Comparison of ENCODE assay signal across 8 cellular contexts in genomic region chr15:99961011-99961441, GRCh38.
A peak's percentile ranks its signal among the peaks of the same experiment; 100 is the strongest.
DNase-seq lines count a peak whose midpoint lies in the region; ATAC-seq and TF ChIP-seq lines count a peak whose summit lies in the region.

No MANE protein-coding gene starts in this region.

- H3K79me2 ChIP-seq in PC-3 (ENCODE audit: low read length): no peaks in the 10 kb centered on the region

- H3K4me3 ChIP-seq in HEK293 (ENCODE audit: low read depth, low read length): no peak overlapping the region
- H3K4me3 ChIP-seq in PC-3 (ENCODE audit: low read length): no peak overlapping the region
- no peak overlapping the region for H3K4me3 ChIP-seq in fibroblast of mammary gland (ENCODE audit: control insufficient read depth, low read depth, low read length)
- no peak overlapping the region for H3K4me3 ChIP-seq in ovary
- H3K4me3 ChIP-seq in Caco-2 (ENCODE audit: low read depth, low read length): no peak overlapping the region

- H3K27ac ChIP-seq in HEK293 (ENCODE audit: extremely low read depth, low read depth, low read length) (no peak overlapping the region), PC-3 (ENCODE audit: low read length) (no peak overlapping the region), ovary (no peak overlapping the region)

- no peak for ATAC-seq in PC-3
- ATAC-seq in GM21825 (IDR thresholded peaks at IDR 0.05; ENCODE audit: unreplicated experiment): no peak

- TF ChIP-seq CTCF in HEK293 (tag by site-specific recombination; IDR thresholded peaks at IDR 0.05) (no peak), PC-3 (conservative IDR thresholded peaks at IDR 0.05; ENCODE audit: low read depth, low read length) (peak; percentile 57), fibroblast of mammary gland (conservative IDR thresholded peaks at IDR 0.05; ENCODE audit: control insufficient read depth, insufficient read depth, low read depth, low read length) (peak; percentile 15), ovary (IDR thresholded peaks at IDR 0.05) (no peak), Caco-2 (IDR thresholded peaks at IDR 0.05; ENCODE audit: insufficient read depth in 1 of 2, low read depth in 1 of 2, low read length in 1 of 2, severe bottlenecking in 1 of 2, unreplicated experiment in 1 of 2) (no peak)

- H3K27me3 ChIP-seq in PC-3 (ENCODE audit: low read length): no peaks in the 10 kb centered on the region
- H3K27me3 ChIP-seq in ovary: no peaks in the 10 kb centered on the region
- H3K27me3 ChIP-seq in Caco-2 (replicated peaks; ENCODE audit: control insufficient read depth, insufficient read depth, low read length): no peaks in the 10 kb centered on the region

- no peak for TF ChIP-seq EP300 in ovary (IDR thresholded peaks at IDR 0.05)

- BruUV-seq in PC-3 (replicated peaks; lab: Mats Ljungman, UMichigan): no TSS peak
- BruUV-seq in Caco-2 (replicated peaks; lab: Mats Ljungman, UMichigan): no TSS peak

- H3K4me1 ChIP-seq in HEK293 (ENCODE audit: control insufficient read depth, insufficient read depth, low read length): no peaks in the 10 kb centered on the region
- H3K4me1 ChIP-seq in PC-3 (ENCODE audit: insufficient read depth, low read length): peaks cover 21% of the 10 kb centered on the region
- H3K4me1 ChIP-seq in ovary (ENCODE audit: insufficient read depth): no peaks in the 10 kb centered on the region
- no peaks in the 10 kb centered on the region for H3K4me1 ChIP-seq in Caco-2

- no peaks in the 10 kb centered on the region for H3K36me3 Mint-ChIP-seq in Caco-2 (ENCODE audit: insufficient read depth, unreplicated experiment)

- H3K9me3 Mint-ChIP-seq in Caco-2 (ENCODE audit: unreplicated experiment): no peaks in the 10 kb centered on the region

- no peak overlapping the region for H2AFZ ChIP-seq in PC-3 (ENCODE audit: low read length)

- H3F3A ChIP-seq in PC-3 (ENCODE audit: low read length, unreplicated experiment): no peaks in the 10 kb centered on the region

- H3K4me1 Mint-ChIP-seq in Caco-2 (ENCODE audit: low read depth, unreplicated experiment): no peaks in the 10 kb centered on the region

- CTCF ChIA-PET in HEK293 (lab: Yijun Ruan, JAX) (interaction anchor here (0.5 to 2.9 kb wide), 12 partner anchors 9 to 517 kb away, joined by 3 to 19 read pairs (median 4); no protein-coding TSS in a partner anchor), PC-3 (lab: Charles Lee) (no interaction called here), Caco-2 (lab: Charles Lee) (no interaction called here)

- 38 to 57% (median 44%) methylated on average over 12 of the region's 12 CpGs for WGBS in ovary, 3 donors

- POLR2A ChIA-PET in HEK293 (lab: Yijun Ruan, JAX) (no interaction called here), PC-3 (lab: Charles Lee; ENCODE audit: unreplicated experiment) (no interaction called here), Caco-2 (lab: Charles Lee) (no interaction called here)

- H3K36me3 ChIP-seq in HEK293 (ENCODE audit: control insufficient read depth in 2 of 2, insufficient read depth in 1 of 2, low read length in 2 of 2) (no peaks in the 10 kb centered on the region), PC-3 (ENCODE audit: low read depth, low read length) (no peaks in the 10 kb centered on the region), ovary (no peaks in the 10 kb centered on the region), Caco-2 (ENCODE audit: control insufficient read depth, insufficient read depth, low read length) (no peaks in the 10 kb centered on the region)

- DNase-seq in PC-3 (peak; percentile 56), fibroblast of mammary gland (ENCODE audit: low read depth) (peak; percentile 42), ovary (peak in 3 of 5 donors; percentile 13 to 55 (median 30)), AG08396 (ENCODE audit: low spot score) (no peak), NCI-H1105 (lab: John Stamatoyannopoulos, UW) (no peak), Caco-2 (no peak)

- H3K27ac Mint-ChIP-seq in Caco-2 (ENCODE audit: unreplicated experiment): no peak overlapping the region

- intact Hi-C loops in PC-3 (cut with micrococcal nuclease): loop anchor here (10.0 kb wide), 1 partner anchor 154 kb away; no protein-coding TSS in a partner anchor
- intact Hi-C loops in ovary (cut with DNase I): no loop called here
- intact Hi-C loops in Caco-2 (cut with micrococcal nuclease; ENCODE audit: unreplicated experiment): no loop called here

- H3K9me2 ChIP-seq in PC-3 (replicated peaks; ENCODE audit: low read length): no peaks in the 10 kb centered on the region

- H3K9me3 ChIP-seq in HEK293 (ENCODE audit: control insufficient read depth, insufficient read depth, low read depth, low read length): no peaks in the 10 kb centered on the region
- no peaks in the 10 kb centered on the region for H3K9me3 ChIP-seq in PC-3 (ENCODE audit: low read length)
- no peaks in the 10 kb centered on the region for H3K9me3 ChIP-seq in ovary
- no peaks in the 10 kb centered on the region for H3K9me3 ChIP-seq in Caco-2

- no peak overlapping the region for H3K9ac ChIP-seq in PC-3 (ENCODE audit: low read length)

- TF ChIP-seq POLR2A in ovary (IDR thresholded peaks at IDR 0.05): no peak

- no peaks in the 10 kb centered on the region for H3K27me3 Mint-ChIP-seq in Caco-2 (ENCODE audit: insufficient read depth, unreplicated experiment)

- H3K4me2 ChIP-seq in PC-3 (ENCODE audit: low read length): no peak overlapping the region

- no peak overlapping the region for H3K4me3 Mint-ChIP-seq in Caco-2 (ENCODE audit: unreplicated experiment)

- H4K20me1 ChIP-seq in PC-3 (ENCODE audit: low read length): no peaks in the 10 kb centered on the region

TF ChIP-seq in HEK293, 187 proteins besides CTCF, POLR2A, EP300 and RAD21:
- TF ChIP-seq ZFHX2 (tag by site-specific recombination; conservative IDR thresholded peaks at IDR 0.05): 0 out of 2 replicates have a peak, but pooled peaks have one; percentile 10
- peak; percentile 25; the same call in 1 of the 2 replicates for TF ChIP-seq ZNF654 (tag by site-specific recombination; IDR thresholded peaks at IDR 0.05; ENCODE audit: low read depth)
- TF ChIP-seq ZSCAN18 (tag by site-specific recombination; IDR thresholded peaks at IDR 0.05): no peak
- TF ChIP-seq ZNF677 (tag by site-specific recombination; IDR thresholded peaks at IDR 0.05): no peak

Comparison
In these comparisons a context has a peak if more than half of its experiments do, and no peak if none do; other contexts are left out.
1. CTCF ChIP-seq: peak in PC-3 (single experiment) and fibroblast of mammary gland (single experiment); none in HEK293 (single experiment), ovary (0 of 3) and Caco-2 (0 of 2).
2. DNase-seq: peak in PC-3 (single experiment), fibroblast of mammary gland (single experiment) and ovary (3 of 5); none in AG08396 (single experiment), NCI-H1105 (single experiment) and Caco-2 (0 of 2).